18 cellular contexts compared by ENCODE assay signal in the genomic region with DNA sequence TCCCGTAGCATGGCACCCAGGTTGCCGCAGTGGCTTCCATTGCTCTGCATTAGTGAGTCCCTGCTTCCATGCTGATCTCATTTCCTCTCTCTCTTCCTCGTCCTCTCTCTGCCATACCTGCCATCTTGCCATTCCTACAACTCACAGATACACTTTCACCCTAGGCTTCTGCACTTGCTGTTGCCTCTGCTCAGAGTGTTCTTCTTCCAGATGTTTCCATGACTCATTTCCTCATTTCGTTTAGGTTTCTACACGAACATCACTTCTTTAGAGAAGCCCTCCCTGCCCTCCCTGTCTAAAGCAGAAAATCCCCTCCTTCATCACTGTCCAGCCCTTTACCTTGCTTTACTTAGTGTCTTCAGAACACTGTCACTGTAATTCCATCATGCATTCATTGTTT.
"Had no signal": no experiment of that assay in that cellular context is flagged by ENCODE, and none has a peak within 500 bp of the region (broad histone marks: within the 10 kb centered on the region; RNA-seq: fewer than 3 reads in every experiment).

No MANE protein-coding gene starts in this region.

- FAIRE-seq: kidney, TTC549 had no signal

- ATAC-seq: left lung; natural killer cell treated with Interleukin-12 subunit alpha and Interleukin-12 subunit beta and Interleukin-15 and Interleukin-18, amount 100 ng/mL, for 72 hours; stimulated activated naive B cell treated with anti-CD40 and anti-IgM and Interleukin-4, amounts not matched to agents 10 μg/mL and 1 μg/mL and 100 μg/mL, for 72 hours; WTC11 had no signal

- H3K4me1 ChIP-seq: left lung, vagina had no signal

- H3K27ac ChIP-seq: left lung, transverse colon, vagina had no signal

- H3K4me3 ChIP-seq: left lung, transverse colon, vagina had no signal

- DNase-seq: activated CD4-positive, alpha-beta memory T cell treated with anti-CD3 and anti-CD28 coated beads, Interleukin-2, amount 10 ng/mL, durations not matched to agents 7 days and 5 days; activated CD4-positive, alpha-beta T cell treated with anti-CD3 and anti-CD28 coated beads for 4 hours; activated effector memory CD4-positive, alpha-beta T cell treated with Interleukin-2 at 50 U/mL for 16 hours; activated naive CD4-positive, alpha-beta T cell treated with anti-CD3 and anti-CD28 coated beads, Interleukin-2, amount 50 U/mL, for 16 hours; activated T-cell treated with anti-CD3 and anti-CD28 coated beads, Interleukin-2, amount 50 U/mL, for 24 hours; hippocampal formation; kidney; left lung; nucleus accumbens; posterior cingulate gyrus; stimulated activated CD4-positive, alpha-beta T cell treated with anti-CD3 and anti-CD28 coated beads, Interleukin-4, amount 100 ng/mL, for 1 hour; stimulated activated naive B cell treated with anti-CD40 and anti-IgM and Interleukin-4, amounts not matched to agents 10 μg/mL and 1 μg/mL and 100 μg/mL, for 72 hours; substantia nigra; transverse colon had no signal

- H3K36me3 ChIP-seq: left lung, transverse colon, vagina had no signal

- H3K27me3 ChIP-seq: left lung, transverse colon, vagina had no signal
